In genomic region chr16:52630711-52631110, GRCh38 we compare ENCODE assay signal across 10 cellular contexts.
"Had no signal": no experiment of that assay in that cellular context is flagged by ENCODE, and none has a peak within 500 bp of the region (broad histone marks: within the 10 kb centered on the region; RNA-seq: fewer than 3 reads in every experiment).

No MANE protein-coding gene starts in this region.

- DNase-seq: GM23248, GOT3, H7, H9, HCEC 1CT, HFFc6 had no signal

- H3K9ac ChIP-seq: GM23248 had no signal

- H3K4me2 ChIP-seq: GM23338 had no signal

- ATAC-seq: GM23338, HCT116 had no signal

- H3K4me3 ChIP-seq: GM23248, GM23338, HAP-1 had no signal

- H3K36me3 ChIP-seq: HAP-1 had no signal

- FAIRE-seq: H54 had no signal

- H2AFZ ChIP-seq: GM23248, GM23338 had no signal

- H3K9me3 ChIP-seq: HAP-1 had no signal

- H3K27ac ChIP-seq: GM23248 had no signal
